In the genomic region with DNA sequence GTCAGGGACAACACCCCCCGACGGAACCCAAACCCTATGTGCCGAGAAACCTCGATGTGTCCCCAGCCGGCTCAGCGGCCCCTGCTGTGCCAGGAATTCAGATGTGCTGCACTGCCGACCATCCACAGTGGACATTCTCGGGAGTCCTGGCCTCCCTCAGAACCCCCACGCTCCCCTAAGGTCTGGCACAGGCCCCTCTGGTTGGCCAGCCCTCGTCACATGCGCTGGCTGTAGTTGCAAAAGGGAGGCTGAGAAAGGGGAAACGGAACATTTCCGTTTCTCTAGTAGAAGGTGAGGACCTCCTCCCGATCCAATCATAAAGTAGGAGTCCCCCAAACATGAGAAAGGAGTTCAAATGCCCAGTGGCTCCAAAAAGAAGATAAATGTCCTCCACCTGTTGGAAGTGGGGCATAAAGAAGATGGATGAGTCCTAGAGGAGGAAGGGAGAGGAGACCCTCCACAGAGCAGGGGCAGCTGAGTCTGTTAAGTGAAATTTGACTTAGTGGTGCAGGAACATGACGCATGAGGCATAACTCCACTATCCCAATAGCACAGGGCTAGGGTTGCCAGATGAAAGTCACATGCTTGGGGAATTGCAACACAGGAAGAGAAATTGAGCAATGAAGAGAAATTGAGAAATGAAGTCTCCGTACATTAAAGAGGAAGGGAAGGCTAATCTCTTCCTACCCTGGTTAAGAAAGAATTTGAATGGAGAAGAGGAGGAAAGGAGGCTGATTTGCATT, we compare ENCODE assay signal across 8 cellular contexts. TPM values are rescaled to one million over a fixed set of nuclear protein-coding genes. Genes with fewer than 3 reads are reported as not detected.
DNase-seq lines count a peak whose midpoint lies in the region; ATAC-seq and TF ChIP-seq lines count a peak whose summit lies in the region.

No MANE protein-coding gene starts in this region.

- TF ChIP-seq CTCF in adrenal gland (IDR thresholded peaks at IDR 0.05), result no peak
- no peak for TF ChIP-seq CTCF in right atrium auricular region (IDR thresholded peaks at IDR 0.05)
- no peak for TF ChIP-seq CTCF in sigmoid colon (IDR thresholded peaks at IDR 0.05)

- intact Hi-C loops in adrenal gland (cut with DNase I), result loop anchor here (2.0 to 5.0 kb wide), 3 partner anchors 48 to 88 kb away; partner anchors contain the start of gene WSB1 (in 1 of the 2)
- intact Hi-C loops in sigmoid colon (cut with DNase I), result loop anchor here (1.0 kb wide), 2 partner anchors 50 to 89 kb away; partner anchors contain the start of gene WSB1

- H3K4me1 ChIP-seq in adrenal gland (replicated peaks in 1 of 2) (peaks cover 23 to 50% of the 10 kb centered on the region in 2 donors), right atrium auricular region (peaks cover 0 to 59% of the 10 kb centered on the region in 2 donors), sigmoid colon (peaks cover 0 to 51% (median 45%) of the 10 kb centered on the region in 4 donors)

- WGBS in adrenal gland, 4 donors, result 57 to 61% (median 58%) methylated on average over 8 to 16 of the region's 16 CpGs
- WGBS in sigmoid colon, 2 donors, result 74 to 83% methylated on average over 16 of the region's 16 CpGs

- no peak for ATAC-seq in HG02970 (IDR thresholded peaks at IDR 0.05; ENCODE audit: low FRiP score, unreplicated experiment)
- no peak for ATAC-seq in GM21447 (IDR thresholded peaks at IDR 0.05; ENCODE audit: unreplicated experiment)
- no peak for ATAC-seq in HG03139 (IDR thresholded peaks at IDR 0.05; ENCODE audit: unreplicated experiment)

- H3K4me3 ChIP-seq in adrenal gland (no peak overlapping the region), right atrium auricular region (peak overlapping the region in 1 of 2 donors; percentile 24), sigmoid colon (no peak overlapping the region)

- peak; percentile 70 to 93 (median 89) for TF ChIP-seq EP300 in sigmoid colon (IDR thresholded peaks at IDR 0.05)

- no peaks in the 10 kb centered on the region for H3K36me3 ChIP-seq in adrenal gland (replicated peaks in 1 of 2)
- H3K36me3 ChIP-seq in right atrium auricular region, result no peaks in the 10 kb centered on the region
- H3K36me3 ChIP-seq in sigmoid colon, result no peaks in the 10 kb centered on the region

- TF ChIP-seq POLR2A in adrenal gland (IDR thresholded peaks at IDR 0.05) (peak in 1 of 2 donors; percentile 18), sigmoid colon (IDR thresholded peaks at IDR 0.05) (no peak)

- H3K9me3 ChIP-seq in adrenal gland (replicated peaks in 1 of 3) (no peaks in the 10 kb centered on the region), right atrium auricular region (no peaks in the 10 kb centered on the region), sigmoid colon (no peaks in the 10 kb centered on the region)

- peak; percentile 95 for DNase-seq in HCEC 1CT
- DNase-seq in adrenal gland, result peak; percentile 70 to 85 (median 80)
- peak; percentile 87 for DNase-seq in right atrium auricular region (ENCODE audit: low spot score)
- DNase-seq in sigmoid colon, result peak; percentile 91
- DNase-seq in activated CD8-positive, alpha-beta memory T cell treated with anti-CD3 and anti-CD28 coated beads for 24 hours, result no peak

- peak overlapping the region; percentile 71 to 94 (median 86) for H3K27ac ChIP-seq in adrenal gland
- peak overlapping the region; percentile 83 to 84 for H3K27ac ChIP-seq in right atrium auricular region
- H3K27ac ChIP-seq in sigmoid colon, result peak overlapping the region; percentile 83 to 84 (median 83)

- H3K27me3 ChIP-seq in adrenal gland (no peaks in the 10 kb centered on the region), right atrium auricular region (no peaks in the 10 kb centered on the region), sigmoid colon (no peaks in the 10 kb centered on the region)

RNA-seq across cellular contexts. Expression of gene WSB1, which starts 49.3 kb away (rescaled TPM):
- total RNA-seq in adrenal gland (100 to 1,000 TPM in 4 of 8 donors, 10 to 100 TPM in 4; 27.5 to 147 (median 100) TPM), right atrium auricular region (10 to 100 TPM; 38.0 to 44.7 TPM), sigmoid colon (100 to 1,000 TPM; 111 to 240 (median 188) TPM)
- polyA plus RNA-seq in adrenal gland (10 to 100 TPM; 51.0 to 77.5 (median 76.7) TPM), sigmoid colon (10 to 100 TPM; 23.4 to 65.2 (median 26.4) TPM)
